ENCODE assay signal across 1 cellular context in genomic region chr17:31803494-31804213, GRCh38.
TF ChIP-seq lines count a peak whose summit lies in the region.

No MANE protein-coding gene starts in this region.

TF ChIP-seq in HepG2, 621 proteins besides CTCF, POLR2A, EP300 and RAD21 (continued from another document and continues in another):
- no peak for TF ChIP-seq KIAA2018 (CRISPR knock-in tag; IDR thresholded peaks at IDR 0.05; ENCODE audit: borderline replicate concordance)
- TF ChIP-seq, protein P1, sequence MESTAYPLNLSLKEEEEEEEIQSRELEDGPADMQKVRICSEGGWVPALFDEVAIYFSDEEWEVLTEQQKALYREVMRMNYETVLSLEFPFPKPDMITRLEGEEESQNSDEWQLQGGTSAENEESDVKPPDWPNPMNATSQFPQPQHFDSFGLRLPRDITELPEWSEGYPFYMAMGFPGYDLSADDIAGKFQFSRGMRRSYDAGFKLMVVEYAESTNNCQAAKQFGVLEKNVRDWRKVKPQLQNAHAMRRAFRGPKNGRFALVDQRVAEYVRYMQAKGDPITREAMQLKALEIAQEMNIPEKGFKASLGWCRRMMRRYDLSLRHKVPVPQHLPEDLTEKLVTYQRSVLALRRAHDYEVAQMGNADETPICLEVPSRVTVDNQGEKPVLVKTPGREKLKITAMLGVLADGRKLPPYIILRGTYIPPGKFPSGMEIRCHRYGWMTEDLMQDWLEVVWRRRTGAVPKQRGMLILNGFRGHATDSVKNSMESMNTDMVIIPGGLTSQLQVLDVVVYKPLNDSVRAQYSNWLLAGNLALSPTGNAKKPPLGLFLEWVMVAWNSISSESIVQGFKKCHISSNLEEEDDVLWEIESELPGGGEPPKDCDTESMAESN (CRISPR knock-in tag; conservative IDR thresholded peaks at IDR 0.05), result peak; percentile 61; the same call in 1 of the 2 replicates
- no peak for TF ChIP-seq ZNF790 (CRISPR knock-in tag; IDR thresholded peaks at IDR 0.05; ENCODE audit: borderline replicate concordance)
- peak; percentile 80; the same call in 1 of the 2 replicates for TF ChIP-seq ZNF878 (CRISPR knock-in tag; IDR thresholded peaks at IDR 0.05)
- no peak for TF ChIP-seq ZBTB7A (CRISPR knock-in tag; IDR thresholded peaks at IDR 0.05)
- TF ChIP-seq ZNF124 (CRISPR knock-in tag; IDR thresholded peaks at IDR 0.05), result no peak
- TF ChIP-seq ZNF543 (CRISPR knock-in tag; IDR thresholded peaks at IDR 0.05), result no peak
- TF ChIP-seq NFAT5 (CRISPR knock-in tag; IDR thresholded peaks at IDR 0.05), result no peak
- TF ChIP-seq AGO1 (IDR thresholded peaks at IDR 0.05; ENCODE audit: low read depth, low read length, poor library complexity, severe bottlenecking), result no peak
- no peak for TF ChIP-seq FLYWCH1 (CRISPR knock-in tag; IDR thresholded peaks at IDR 0.05)
- peak; percentile 89 for TF ChIP-seq NR2F6 (IDR thresholded peaks at IDR 0.05)
- TF ChIP-seq NR2F6 (CRISPR knock-in tag; IDR thresholded peaks at IDR 0.05), result peak; percentile 90
- no peak for TF ChIP-seq NR1H2 (CRISPR knock-in tag; IDR thresholded peaks at IDR 0.05; ENCODE audit: borderline replicate concordance, low read depth)
- 0 out of 2 replicates have a peak, but pooled peaks have one; percentile 23 for TF ChIP-seq KDM2A (CRISPR knock-in tag; IDR thresholded peaks at IDR 0.05; ENCODE audit: borderline replicate concordance, low read depth)
- peak; percentile 48; the same call in 1 of the 2 replicates for TF ChIP-seq SALL2 (CRISPR knock-in tag; IDR thresholded peaks at IDR 0.05)
- no peak for TF ChIP-seq ZNF883 (CRISPR knock-in tag; IDR thresholded peaks at IDR 0.05; ENCODE audit: not compliant biosample characterization)
- TF ChIP-seq FOSL2 (CRISPR knock-in tag; IDR thresholded peaks at IDR 0.05), result peak; percentile 83
- no peak for TF ChIP-seq ZNF317 (CRISPR knock-in tag; IDR thresholded peaks at IDR 0.05)
- TF ChIP-seq, protein P2, sequence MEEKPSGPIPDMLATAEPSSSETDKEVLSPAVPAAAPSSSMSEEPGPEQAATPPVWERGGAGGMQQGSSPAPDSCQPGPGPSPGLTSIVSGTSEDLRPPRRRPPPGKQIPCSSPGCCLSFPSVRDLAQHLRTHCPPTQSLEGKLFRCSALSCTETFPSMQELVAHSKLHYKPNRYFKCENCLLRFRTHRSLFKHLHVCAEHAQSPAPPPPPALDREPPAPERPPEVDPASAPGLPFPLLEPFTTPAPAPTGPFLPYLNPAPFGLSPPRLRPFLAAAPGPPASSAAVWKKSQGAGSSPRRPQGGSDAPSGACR (CRISPR knock-in tag; IDR thresholded peaks at IDR 0.05), result peak; percentile 88; the same call in 1 of the 2 replicates
- peak; percentile 91 for TF ChIP-seq ERF (CRISPR knock-in tag; IDR thresholded peaks at IDR 0.05)
- peak; percentile 99 for TF ChIP-seq MIXL1 (CRISPR knock-in tag; IDR thresholded peaks at IDR 0.05)
- TF ChIP-seq, protein P3, sequence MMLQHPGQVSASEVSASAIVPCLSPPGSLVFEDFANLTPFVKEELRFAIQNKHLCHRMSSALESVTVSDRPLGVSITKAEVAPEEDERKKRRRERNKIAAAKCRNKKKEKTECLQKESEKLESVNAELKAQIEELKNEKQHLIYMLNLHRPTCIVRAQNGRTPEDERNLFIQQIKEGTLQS (CRISPR knock-in tag; IDR thresholded peaks at IDR 0.05), result peak; percentile 60; the same call in 1 of the 2 replicates
- TF ChIP-seq ZSCAN29 (CRISPR knock-in tag; conservative IDR thresholded peaks at IDR 0.05), result 0 out of 2 replicates have a peak, but pooled peaks have one; percentile 26
- peak; percentile 36 for TF ChIP-seq CBX1 (IDR thresholded peaks at IDR 0.05; ENCODE audit: low read depth)
- TF ChIP-seq SRF (IDR thresholded peaks at IDR 0.05; ENCODE audit: low read depth, low read length), result no peak
- peak; percentile 43; the same call in 1 of the 2 replicates for TF ChIP-seq ZSCAN5A (CRISPR knock-in tag; IDR thresholded peaks at IDR 0.05; ENCODE audit: borderline replicate concordance)
- peak; percentile 71 for TF ChIP-seq REPIN1 (CRISPR knock-in tag; IDR thresholded peaks at IDR 0.05; ENCODE audit: borderline replicate concordance, low read depth)
- TF ChIP-seq, protein P4, sequence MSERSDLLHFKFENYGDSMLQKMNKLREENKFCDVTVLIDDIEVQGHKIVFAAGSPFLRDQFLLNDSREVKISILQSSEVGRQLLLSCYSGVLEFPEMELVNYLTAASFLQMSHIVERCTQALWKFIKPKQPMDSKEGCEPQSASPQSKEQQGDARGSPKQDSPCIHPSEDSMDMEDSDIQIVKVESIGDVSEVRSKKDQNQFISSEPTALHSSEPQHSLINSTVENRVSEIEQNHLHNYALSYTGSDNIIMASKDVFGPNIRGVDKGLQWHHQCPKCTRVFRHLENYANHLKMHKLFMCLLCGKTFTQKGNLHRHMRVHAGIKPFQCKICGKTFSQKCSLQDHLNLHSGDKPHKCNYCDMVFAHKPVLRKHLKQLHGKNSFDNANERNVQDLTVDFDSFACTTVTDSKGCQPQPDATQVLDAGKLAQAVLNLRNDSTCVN (CRISPR knock-in tag; IDR thresholded peaks at IDR 0.05; ENCODE audit: borderline replicate concordance), result no peak
- TF ChIP-seq ZNF792 (CRISPR knock-in tag; IDR thresholded peaks at IDR 0.05), result peak; percentile 89
- TF ChIP-seq ZMYM3 (CRISPR knock-in tag; IDR thresholded peaks at IDR 0.05), result peak; percentile 87
- TF ChIP-seq SCMH1 (CRISPR knock-in tag; IDR thresholded peaks at IDR 0.05; ENCODE audit: borderline replicate concordance), result no peak
- 0 out of 2 replicates have a peak, but pooled peaks have one; percentile 30 for TF ChIP-seq REL (CRISPR knock-in tag; conservative IDR thresholded peaks at IDR 0.05)
- no peak for TF ChIP-seq ZNF20 (CRISPR knock-in tag; IDR thresholded peaks at IDR 0.05)
- TF ChIP-seq ZNF296 (CRISPR knock-in tag; conservative IDR thresholded peaks at IDR 0.05), result no peak
- 0 out of 2 replicates have a peak, but pooled peaks have one; percentile 20 for TF ChIP-seq ZNF337 (CRISPR knock-in tag; IDR thresholded peaks at IDR 0.05; ENCODE audit: borderline replicate concordance, low read depth)
- TF ChIP-seq SIN3A (IDR thresholded peaks at IDR 0.05; ENCODE audit: borderline replicate concordance, low read depth, low read length), result no peak
- no peak; the same call in 1 of the 2 replicates for TF ChIP-seq JDP2 (CRISPR knock-in tag; IDR thresholded peaks at IDR 0.05; ENCODE audit: borderline replicate concordance)
- TF ChIP-seq, protein P5, sequence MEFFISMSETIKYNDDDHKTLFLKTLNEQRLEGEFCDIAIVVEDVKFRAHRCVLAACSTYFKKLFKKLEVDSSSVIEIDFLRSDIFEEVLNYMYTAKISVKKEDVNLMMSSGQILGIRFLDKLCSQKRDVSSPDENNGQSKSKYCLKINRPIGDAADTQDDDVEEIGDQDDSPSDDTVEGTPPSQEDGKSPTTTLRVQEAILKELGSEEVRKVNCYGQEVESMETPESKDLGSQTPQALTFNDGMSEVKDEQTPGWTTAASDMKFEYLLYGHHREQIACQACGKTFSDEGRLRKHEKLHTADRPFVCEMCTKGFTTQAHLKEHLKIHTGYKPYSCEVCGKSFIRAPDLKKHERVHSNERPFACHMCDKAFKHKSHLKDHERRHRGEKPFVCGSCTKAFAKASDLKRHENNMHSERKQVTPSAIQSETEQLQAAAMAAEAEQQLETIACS (CRISPR knock-in tag; IDR thresholded peaks at IDR 0.05), result no peak
